In the genomic region with DNA sequence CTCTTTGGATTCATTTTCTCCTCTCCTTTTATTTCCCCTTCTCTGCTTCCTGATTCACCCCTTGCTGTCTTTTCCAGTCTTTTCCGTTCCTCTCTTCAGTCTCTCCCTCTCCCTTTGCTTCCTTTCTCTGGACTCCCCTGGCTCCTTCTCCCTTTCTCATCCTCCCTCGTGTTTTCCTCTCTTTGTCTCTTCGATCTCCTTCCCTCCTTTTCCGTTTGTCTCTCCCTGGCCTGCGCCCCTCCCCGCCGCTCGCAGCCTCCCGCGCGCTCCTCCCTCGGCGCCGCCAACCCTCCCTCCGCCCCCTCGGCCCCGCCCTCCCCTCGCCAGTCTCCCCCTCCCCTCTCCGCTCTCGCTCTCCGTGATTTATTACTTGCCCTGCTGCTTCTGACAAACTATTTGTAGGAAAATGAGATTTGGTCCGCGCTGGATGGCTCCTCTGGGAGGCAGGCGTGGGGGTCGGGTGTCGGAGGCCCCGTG, we compare ENCODE assay signal across 1 cellular context.
TF ChIP-seq lines count a peak whose summit lies in the region.

No MANE protein-coding gene starts in this region.

TF ChIP-seq in K562, 482 proteins besides CTCF, POLR2A, EP300 and RAD21 (continued from another document):
- TF ChIP-seq, protein P1, sequence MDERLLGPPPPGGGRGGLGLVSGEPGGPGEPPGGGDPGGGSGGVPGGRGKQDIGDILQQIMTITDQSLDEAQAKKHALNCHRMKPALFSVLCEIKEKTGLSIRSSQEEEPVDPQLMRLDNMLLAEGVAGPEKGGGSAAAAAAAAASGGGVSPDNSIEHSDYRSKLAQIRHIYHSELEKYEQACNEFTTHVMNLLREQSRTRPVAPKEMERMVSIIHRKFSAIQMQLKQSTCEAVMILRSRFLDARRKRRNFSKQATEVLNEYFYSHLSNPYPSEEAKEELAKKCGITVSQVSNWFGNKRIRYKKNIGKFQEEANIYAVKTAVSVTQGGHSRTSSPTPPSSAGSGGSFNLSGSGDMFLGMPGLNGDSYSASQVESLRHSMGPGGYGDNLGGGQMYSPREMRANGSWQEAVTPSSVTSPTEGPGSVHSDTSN (CRISPR knock-in tag; IDR thresholded peaks at IDR 0.05; ENCODE audit: low read depth) = no peak
- TF ChIP-seq, protein P1 (tag; conservative IDR thresholded peaks at IDR 0.05; ENCODE audit: low read depth) = peak; percentile 38
- TF ChIP-seq HDAC2 (IDR thresholded peaks at IDR 0.05) = no peak
- TF ChIP-seq, protein P2, sequence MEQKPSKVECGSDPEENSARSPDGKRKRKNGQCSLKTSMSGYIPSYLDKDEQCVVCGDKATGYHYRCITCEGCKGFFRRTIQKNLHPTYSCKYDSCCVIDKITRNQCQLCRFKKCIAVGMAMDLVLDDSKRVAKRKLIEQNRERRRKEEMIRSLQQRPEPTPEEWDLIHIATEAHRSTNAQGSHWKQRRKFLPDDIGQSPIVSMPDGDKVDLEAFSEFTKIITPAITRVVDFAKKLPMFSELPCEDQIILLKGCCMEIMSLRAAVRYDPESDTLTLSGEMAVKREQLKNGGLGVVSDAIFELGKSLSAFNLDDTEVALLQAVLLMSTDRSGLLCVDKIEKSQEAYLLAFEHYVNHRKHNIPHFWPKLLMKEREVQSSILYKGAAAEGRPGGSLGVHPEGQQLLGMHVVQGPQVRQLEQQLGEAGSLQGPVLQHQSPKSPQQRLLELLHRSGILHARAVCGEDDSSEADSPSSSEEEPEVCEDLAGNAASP (IDR thresholded peaks at IDR 0.05) = no peak
- TF ChIP-seq HDAC1 (IDR thresholded peaks at IDR 0.05) = 0 out of 4 replicates have a peak, but pooled peaks of 1 of the 2 experiments have one; percentile 26
- TF ChIP-seq ZNF263 (CRISPR knock-in tag; IDR thresholded peaks at IDR 0.05; ENCODE audit: borderline replicate concordance) = peak; percentile 57; the same call in 1 of the 2 replicates
